ENCODE assay signal across 19 cellular contexts in the genomic region with DNA sequence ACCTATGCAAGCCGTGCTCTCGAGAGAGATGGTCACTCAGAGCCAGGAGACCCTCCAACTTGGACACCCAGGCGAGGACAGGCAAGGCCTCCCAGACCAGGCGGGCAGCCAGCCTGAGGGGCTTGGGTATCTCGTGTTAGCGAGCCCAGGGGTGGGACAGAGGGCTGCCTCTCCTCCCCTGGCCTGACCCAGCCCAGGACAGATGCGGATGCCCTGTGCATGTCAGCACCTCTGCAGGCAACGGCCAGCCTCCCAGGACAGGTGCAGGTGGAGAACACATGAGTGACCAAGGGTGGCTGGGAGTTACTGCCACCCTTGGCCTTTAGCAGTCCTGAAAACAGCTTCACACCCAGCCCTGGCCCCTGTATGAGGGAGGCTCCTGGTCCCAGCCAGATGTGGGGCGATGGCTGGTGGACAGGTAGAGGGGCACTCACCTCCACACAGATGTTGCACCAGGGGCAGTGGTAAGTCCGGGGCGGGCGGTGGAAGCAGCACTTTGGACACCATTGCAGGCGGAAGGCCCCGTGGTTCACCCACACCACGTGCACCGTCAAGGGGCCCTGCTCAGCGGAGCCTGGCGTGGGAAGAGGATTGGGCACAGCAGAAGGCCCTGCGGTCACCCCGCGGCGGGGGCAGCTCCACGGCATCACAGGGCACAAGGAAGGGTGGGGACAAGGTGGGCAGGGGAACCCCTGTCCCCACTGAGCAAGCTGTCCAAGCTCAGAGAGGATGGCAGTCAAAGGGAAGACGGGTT. TPM values are rescaled to one million over a fixed set of nuclear protein-coding genes. Genes with fewer than 3 reads are reported as not detected.
A peak's percentile ranks its signal among the peaks of the same experiment; 100 is the strongest.
DNase-seq lines count a peak whose midpoint lies in the region; ATAC-seq and TF ChIP-seq lines count a peak whose summit lies in the region.
"Had no signal": no experiment of that assay in that cellular context is flagged by ENCODE, and none has a peak within 500 bp of the region (broad histone marks: within the 10 kb centered on the region; RNA-seq: fewer than 3 reads in every experiment).

No MANE protein-coding gene starts in this region.

- no peak for TF ChIP-seq POLR2A in prostate gland (IDR thresholded peaks at IDR 0.05)

- no peak overlapping the region for H3K4me3 ChIP-seq in heart right ventricle
- no peak overlapping the region for H3K4me3 ChIP-seq in prostate gland
- H3K4me3 ChIP-seq: body of pancreas, colonic mucosa, neural progenitor cell had no signal

- no peak for DNase-seq in heart right ventricle
- no peak for DNase-seq in left ventricle myocardium superior
- DNase-seq in activated CD8-positive, alpha-beta T cell treated with anti-CD3 and anti-CD28 coated beads, Interleukin-2, amount 10 ng/mL, durations not matched to agents 7 days and 5 days: no peak
- DNase-seq in naive B cell: no peak
- no peak for DNase-seq in HFFc6
- DNase-seq in prostate gland (ENCODE audit: low spot score): no peak
- DNase-seq in AG08395 (ENCODE audit: low spot score): no peak
- DNase-seq: activated gamma-delta T cell treated with Interleukin-2 at 50 U/mL for 16 hours, body of pancreas, colonic mucosa, GF-D8, NCI-H1048, NCI-H2107, NCI-H524 treated with DMSO at 0.1 percent for 48 hours, retina had no signal

- ATAC-seq in heart right ventricle (peak in 5 of 8 donors; percentile 19 to 28 (median 21)), left ventricle myocardium superior (no peak), naive B cell (ENCODE audit: low read depth in 2 of 2) (no peak)
- ATAC-seq in activated CD8-positive, alpha-beta T cell treated with anti-CD3 and anti-CD28 coated beads, Interleukin-2, amount 10 ng/mL, durations not matched to agents 7 days and 5 days: no peak

- no peaks in the 10 kb centered on the region for H3K36me3 ChIP-seq in heart right ventricle
- H3K36me3 ChIP-seq in prostate gland: no peaks in the 10 kb centered on the region
- H3K36me3 ChIP-seq: colonic mucosa, neural progenitor cell had no signal

- peaks cover 12% of the 10 kb centered on the region for H3K4me1 Mint-ChIP-seq in activated CD8-positive, alpha-beta T cell treated with anti-CD3 and anti-CD28 coated beads, Interleukin-2, amount 10 ng/mL, durations not matched to agents 7 days and 5 days (ENCODE audit: low read depth)
- H3K4me1 Mint-ChIP-seq in naive B cell (peaks cover 27 to 43% (median 33%) of the 10 kb centered on the region in 3 donors), HFFc6 (ENCODE audit: low read depth) (no peaks in the 10 kb centered on the region)

- intact Hi-C loops in heart right ventricle (cut with DNase I) (no loop called here), left ventricle myocardium superior (cut with micrococcal nuclease) (no loop called here), prostate gland (cut with DNase I) (no loop called here)

- CTCF ChIA-PET in activated CD8-positive, alpha-beta T cell treated with anti-CD3 and anti-CD28 coated beads, Interleukin-2, amount 10 ng/mL, durations not matched to agents 7 days and 5 days (lab: Charles Lee): no interaction called here

- no peaks in the 10 kb centered on the region for H3K9me3 Mint-ChIP-seq in activated CD8-positive, alpha-beta T cell treated with anti-CD3 and anti-CD28 coated beads, Interleukin-2, amount 10 ng/mL, durations not matched to agents 7 days and 5 days (ENCODE audit: insufficient read depth)
- H3K9me3 Mint-ChIP-seq in naive B cell (no peaks in the 10 kb centered on the region), HFFc6 (peaks cover 4% of the 10 kb centered on the region; the same call in 1 of the 2 replicates)

- H3K27ac Mint-ChIP-seq in activated CD8-positive, alpha-beta T cell treated with anti-CD3 and anti-CD28 coated beads, Interleukin-2, amount 10 ng/mL, durations not matched to agents 7 days and 5 days: no peak overlapping the region
- no peak overlapping the region for H3K27ac Mint-ChIP-seq in naive B cell
- no peak overlapping the region for H3K27ac Mint-ChIP-seq in HFFc6
- H3K27ac Mint-ChIP-seq: neural progenitor cell had no signal

- H3K27ac ChIP-seq in heart right ventricle: no peak overlapping the region
- no peak overlapping the region for H3K27ac ChIP-seq in prostate gland
- H3K27ac ChIP-seq: body of pancreas, colonic mucosa, neural progenitor cell had no signal

- peaks cover 18% of the 10 kb centered on the region for H3K27me3 Mint-ChIP-seq in activated CD8-positive, alpha-beta T cell treated with anti-CD3 and anti-CD28 coated beads, Interleukin-2, amount 10 ng/mL, durations not matched to agents 7 days and 5 days (ENCODE audit: low read depth)
- H3K27me3 Mint-ChIP-seq in naive B cell: no peaks in the 10 kb centered on the region
- peaks cover 37% of the 10 kb centered on the region for H3K27me3 Mint-ChIP-seq in HFFc6 (ENCODE audit: insufficient read depth)

- H3K36me3 Mint-ChIP-seq in activated CD8-positive, alpha-beta T cell treated with anti-CD3 and anti-CD28 coated beads, Interleukin-2, amount 10 ng/mL, durations not matched to agents 7 days and 5 days (ENCODE audit: low read depth): no peaks in the 10 kb centered on the region
- H3K36me3 Mint-ChIP-seq in naive B cell (no peaks in the 10 kb centered on the region), HFFc6 (ENCODE audit: low read depth) (no peaks in the 10 kb centered on the region)
- H3K36me3 Mint-ChIP-seq: neural progenitor cell had no signal

- TF ChIP-seq CTCF in heart right ventricle (IDR thresholded peaks at IDR 0.05): no peak
- TF ChIP-seq CTCF in HFFc6 (IDR thresholded peaks at IDR 0.05): no peak
- TF ChIP-seq CTCF in prostate gland (IDR thresholded peaks at IDR 0.05): no peak

- POLR2A ChIA-PET in activated CD8-positive, alpha-beta T cell treated with anti-CD3 and anti-CD28 coated beads, Interleukin-2, amount 10 ng/mL, durations not matched to agents 7 days and 5 days (lab: Charles Lee): no interaction called here

- peak overlapping the region; percentile 80 for H3K4me3 Mint-ChIP-seq in activated CD8-positive, alpha-beta T cell treated with anti-CD3 and anti-CD28 coated beads, Interleukin-2, amount 10 ng/mL, durations not matched to agents 7 days and 5 days
- H3K4me3 Mint-ChIP-seq in naive B cell: peak overlapping the region in 6 of 8 donors; percentile 13 to 91 (median 76)
- no peak overlapping the region for H3K4me3 Mint-ChIP-seq in HFFc6

- 90 to 93% methylated on average over 24 of the region's 24 CpGs for WGBS in heart right ventricle, 2 donors
- 93% methylated on average over 24 of the region's 24 CpGs for WGBS in prostate gland

- H3K9me3 ChIP-seq in heart right ventricle (peaks cover 0 to 3% (median 0%) of the 10 kb centered on the region in 11 donors), prostate gland (no peaks in the 10 kb centered on the region)
- H3K9me3 ChIP-seq: body of pancreas, colonic mucosa had no signal

- H3K27me3 ChIP-seq in heart right ventricle: peaks cover 0 to 17% (median 6%) of the 10 kb centered on the region in 7 donors
- H3K27me3 ChIP-seq in prostate gland (replicated peaks; ENCODE audit: insufficient read depth): no peaks in the 10 kb centered on the region
- H3K27me3 ChIP-seq: body of pancreas, colonic mucosa had no signal

- peaks cover 0 to 3% (median 0%) of the 10 kb centered on the region in 9 donors for H3K4me1 ChIP-seq in heart right ventricle
- no peaks in the 10 kb centered on the region for H3K4me1 ChIP-seq in prostate gland (replicated peaks)
- H3K4me1 ChIP-seq: colonic mucosa, neural progenitor cell had no signal

RNA-seq across cellular contexts. Expression of gene ZDHHC19, which starts 2.1 kb away (rescaled TPM):
- total RNA-seq in heart right ventricle (1 to 10 TPM in 1 of 10 donors, under 1 TPM in 1, not detected in 8; 0.77 to 1.3 TPM), left ventricle myocardium superior (not detected), prostate gland (1 to 10 TPM in 1 of 2 donors, not detected in 1; 3.9 TPM)
- polyA plus RNA-seq in heart right ventricle (under 1 TPM in 1 of 2 donors, not detected in 1; 0.19 TPM), naive B cell (ENCODE audit: low read depth in 6 of 6) (10 to 100 TPM in 5 of 6 donors, 1 to 10 TPM in 1; 4.7 to 39.3 (median 13.1) TPM)
- total RNA-seq in activated CD8-positive, alpha-beta T cell treated with anti-CD3 and anti-CD28 coated beads, Interleukin-2, amount 10 ng/mL, durations not matched to agents 7 days and 5 days: not detected
- not detected for total RNA-seq in HFFc6 (2021; fragmentation: NEBNext Ultra II Directional; extraction: Animal tissue kit (Norgen Biotek cat#: 25700))
- total RNA-seq: body of pancreas; colonic mucosa; kidney epithelial cell; T-helper 1 cell treated with Interleukin-12 subunit alpha and Interleukin-12 subunit beta and Interleukin-4 antibody, amounts not matched to agents 30 ng/mL and 1 ng/mL, for 36 hours; urinary bladder had no signal
- polyA plus RNA-seq: urinary bladder had no signal

RNA-seq across cellular contexts. Expression of gene SLC51A, which starts 7.2 kb away (rescaled TPM):
- under 1 TPM in 3 of 10 donors, not detected in 7; 0.29 to 0.53 (median 0.52) TPM for total RNA-seq in heart right ventricle
- 1 to 10 TPM in 1 of 2 donors, under 1 TPM in 1; 0.23 to 1.0 TPM for polyA plus RNA-seq in heart right ventricle
- not detected for total RNA-seq in left ventricle myocardium superior
- not detected for total RNA-seq in activated CD8-positive, alpha-beta T cell treated with anti-CD3 and anti-CD28 coated beads, Interleukin-2, amount 10 ng/mL, durations not matched to agents 7 days and 5 days
- polyA plus RNA-seq in naive B cell (ENCODE audit: low read depth in 6 of 6): 1 to 10 TPM in 1 of 6 donors, under 1 TPM in 1, not detected in 4; 0.78 to 1.4 TPM
- total RNA-seq in HFFc6 (2021; fragmentation: NEBNext Ultra II Directional; extraction: Animal tissue kit (Norgen Biotek cat#: 25700)): not detected
- total RNA-seq in prostate gland: 10 to 100 TPM in 1 of 2 donors, under 1 TPM in 1; 0.55 to 32.1 TPM
- total RNA-seq: kidney epithelial cell; T-helper 1 cell treated with Interleukin-12 subunit alpha and Interleukin-12 subunit beta and Interleukin-4 antibody, amounts not matched to agents 30 ng/mL and 1 ng/mL, for 36 hours; urinary bladder had no signal

Comparison
In these comparisons a context has a peak if more than half of its experiments do, and no peak if none do; other contexts are left out.
1. ATAC-seq: peak in heart right ventricle (5 of 8); none in left ventricle myocardium superior (single experiment), activated CD8-positive, alpha-beta T cell treated with anti-CD3 and anti-CD28 coated beads, Interleukin-2, amount 10 ng/mL, durations not matched to agents 7 days and 5 days (single experiment) and naive B cell (0 of 2).